ENCODE assay signal across 14 cellular contexts in the genomic region with DNA sequence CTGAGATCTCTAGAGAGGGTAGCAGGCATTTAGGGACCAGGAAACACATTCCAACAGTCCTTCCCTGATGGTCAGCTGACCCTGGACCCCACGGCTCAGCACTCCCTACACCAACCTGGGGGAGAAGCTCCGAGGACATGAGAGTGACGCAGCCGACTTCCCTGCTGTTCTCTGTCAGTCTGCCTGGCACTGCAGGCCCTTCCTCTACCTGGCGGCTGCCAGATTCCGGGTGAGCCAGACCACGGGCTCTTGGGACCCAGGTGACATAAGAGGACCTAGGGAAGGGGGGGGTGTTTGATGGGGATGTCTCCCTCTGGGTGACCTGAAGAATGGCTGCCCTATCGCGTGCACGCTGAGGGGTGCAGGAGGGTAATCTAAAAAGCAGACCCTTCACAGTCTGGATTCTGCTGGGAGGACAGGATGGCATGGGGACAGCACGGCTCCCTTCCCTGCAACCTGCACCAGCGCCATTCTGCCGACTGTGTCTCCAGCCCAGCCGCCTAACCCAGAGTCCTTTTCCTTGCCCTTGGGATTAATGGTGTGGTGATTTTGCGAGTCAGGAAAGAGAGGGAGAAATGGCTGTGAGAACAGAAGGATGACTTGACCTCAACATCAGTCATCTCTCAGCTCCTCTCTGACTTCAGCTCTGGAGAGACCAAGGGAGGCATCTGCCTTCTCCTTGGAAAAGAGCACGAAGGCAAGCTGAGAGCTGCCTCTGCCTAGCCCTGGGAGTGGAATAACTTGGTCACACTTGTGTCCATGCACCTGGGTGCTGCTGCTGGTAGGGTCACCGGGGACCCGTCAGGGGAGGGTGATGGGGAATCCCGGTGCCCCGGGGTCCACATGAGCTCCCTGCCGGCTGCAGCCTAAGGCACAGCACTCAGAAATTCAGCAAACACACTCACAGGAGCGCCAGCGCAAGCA.
DNase-seq lines count a peak whose midpoint lies in the region; ATAC-seq and TF ChIP-seq lines count a peak whose summit lies in the region.
"Had no signal": no experiment of that assay in that cellular context is flagged by ENCODE, and none has a peak within 500 bp of the region (broad histone marks: within the 10 kb centered on the region; RNA-seq: fewer than 3 reads in every experiment).

No MANE protein-coding gene starts in this region.

- DNase-seq in Right ventricle myocardium superior (peak; percentile 25), left ventricle myocardium superior (no peak), epithelial cell of proximal tubule (ENCODE audit: low read depth) (no peak), tibial artery (no peak), globus pallidus (ENCODE audit: low spot score) (no peak)
- no peak for DNase-seq in stimulated activated naive CD8-positive, alpha-beta T cell treated with anti-CD3 and anti-CD28 coated beads, Interleukin-15, amount 100 ng/mL, for 72 hours
- DNase-seq in naive thymus-derived CD8-positive, alpha-beta T cell, result no peak
- DNase-seq: CD4-positive, alpha-beta T cell; T-helper 2 cell; trophoblast cell had no signal

- TF ChIP-seq CTCF in epithelial cell of proximal tubule (conservative IDR thresholded peaks at IDR 0.05; ENCODE audit: low read depth, low read length), result no peak
- TF ChIP-seq CTCF in neural cell (IDR thresholded peaks at IDR 0.05; ENCODE audit: poor library complexity, severe bottlenecking), result no peak
- TF ChIP-seq CTCF in tibial artery (IDR thresholded peaks at IDR 0.05), result no peak

- H3K27ac Mint-ChIP-seq in stimulated activated naive CD8-positive, alpha-beta T cell treated with anti-CD3 and anti-CD28 coated beads, Interleukin-15, amount 100 ng/mL, for 72 hours, result peak overlapping the region in 1 of 2 donors; percentile 86
- H3K27ac Mint-ChIP-seq in naive thymus-derived CD8-positive, alpha-beta T cell, result no peak overlapping the region
- H3K27ac Mint-ChIP-seq: activated naive CD4-positive, alpha-beta T cell treated with anti-CD3 and anti-CD28 coated beads, Interleukin-2, amount 50 U/mL, for 24 hours; CD4-positive, alpha-beta T cell had no signal

- no peaks in the 10 kb centered on the region for H3K27me3 Mint-ChIP-seq in stimulated activated naive CD8-positive, alpha-beta T cell treated with anti-CD3 and anti-CD28 coated beads, Interleukin-15, amount 100 ng/mL, for 72 hours
- no peaks in the 10 kb centered on the region for H3K27me3 Mint-ChIP-seq in naive thymus-derived CD8-positive, alpha-beta T cell
- H3K27me3 Mint-ChIP-seq: activated naive CD4-positive, alpha-beta T cell treated with anti-CD3 and anti-CD28 coated beads, Interleukin-2, amount 50 U/mL, for 24 hours; CD4-positive, alpha-beta T cell had no signal

- H3K9me3 ChIP-seq in neural cell (ENCODE audit: low read length) (no peaks in the 10 kb centered on the region), tibial artery (no peaks in the 10 kb centered on the region)
- H3K9me3 ChIP-seq: breast epithelium had no signal

- no peaks in the 10 kb centered on the region for H3K36me3 ChIP-seq in neural cell (ENCODE audit: insufficient read depth, low read length)
- no peaks in the 10 kb centered on the region for H3K36me3 ChIP-seq in tibial artery
- H3K36me3 ChIP-seq: breast epithelium had no signal

- H3K79me2 ChIP-seq in neural cell (replicated peaks; ENCODE audit: insufficient read depth, low read length), result no peaks in the 10 kb centered on the region

- H3K4me3 Mint-ChIP-seq in stimulated activated naive CD8-positive, alpha-beta T cell treated with anti-CD3 and anti-CD28 coated beads, Interleukin-15, amount 100 ng/mL, for 72 hours, result no peak overlapping the region
- H3K4me3 Mint-ChIP-seq in naive thymus-derived CD8-positive, alpha-beta T cell, result no peak overlapping the region
- H3K4me3 Mint-ChIP-seq: activated naive CD4-positive, alpha-beta T cell treated with anti-CD3 and anti-CD28 coated beads, Interleukin-2, amount 50 U/mL, for 24 hours; CD4-positive, alpha-beta T cell had no signal

- H3K27me3 ChIP-seq in neural cell (ENCODE audit: insufficient read depth, low read depth, low read length), result no peaks in the 10 kb centered on the region
- no peaks in the 10 kb centered on the region for H3K27me3 ChIP-seq in tibial artery
- H3K27me3 ChIP-seq: breast epithelium had no signal

- peak overlapping the region; percentile 20 for H3K4me3 ChIP-seq in epithelial cell of proximal tubule (ENCODE audit: low read depth, low read length)
- peak overlapping the region; percentile 6 for H3K4me3 ChIP-seq in neural cell (ENCODE audit: low read length)
- no peak overlapping the region for H3K4me3 ChIP-seq in tibial artery

- H3K4me1 ChIP-seq in tibial artery, result peaks cover 0 to 50% (median 41%) of the 10 kb centered on the region in 4 donors
- H3K4me1 ChIP-seq: breast epithelium had no signal

- no peak for ATAC-seq in Right ventricle myocardium superior (ENCODE audit: poor library complexity)
- ATAC-seq in left ventricle myocardium superior, result no peak
- ATAC-seq in stimulated activated naive CD8-positive, alpha-beta T cell treated with anti-CD3 and anti-CD28 coated beads, Interleukin-15, amount 100 ng/mL, for 72 hours, result no peak
- ATAC-seq in naive thymus-derived CD8-positive, alpha-beta T cell, result no peak
- ATAC-seq: activated CD4-positive, CD25-positive, alpha-beta regulatory T cell treated with anti-CD3 and anti-CD28 coated beads, Interleukin-2, amount 50 U/mL, for 24 hours had no signal

- no peaks in the 10 kb centered on the region for H4K20me1 ChIP-seq in neural cell (ENCODE audit: insufficient read depth)

- H3K9me3 Mint-ChIP-seq in stimulated activated naive CD8-positive, alpha-beta T cell treated with anti-CD3 and anti-CD28 coated beads, Interleukin-15, amount 100 ng/mL, for 72 hours, result no peaks in the 10 kb centered on the region
- peaks cover 0 to under 1% (median 0%) of the 10 kb centered on the region in 9 donors for H3K9me3 Mint-ChIP-seq in naive thymus-derived CD8-positive, alpha-beta T cell
- H3K9me3 Mint-ChIP-seq: activated naive CD4-positive, alpha-beta T cell treated with anti-CD3 and anti-CD28 coated beads, Interleukin-2, amount 50 U/mL, for 24 hours; CD4-positive, alpha-beta T cell had no signal

- H3K4me1 Mint-ChIP-seq in stimulated activated naive CD8-positive, alpha-beta T cell treated with anti-CD3 and anti-CD28 coated beads, Interleukin-15, amount 100 ng/mL, for 72 hours, result no peaks in the 10 kb centered on the region
- no peaks in the 10 kb centered on the region for H3K4me1 Mint-ChIP-seq in naive thymus-derived CD8-positive, alpha-beta T cell
- H3K4me1 Mint-ChIP-seq: activated naive CD4-positive, alpha-beta T cell treated with anti-CD3 and anti-CD28 coated beads, Interleukin-2, amount 50 U/mL, for 24 hours had no signal

- H3K9me2 ChIP-seq in neural cell (ENCODE audit: insufficient read depth, low read length), result no peaks in the 10 kb centered on the region

- TF ChIP-seq EP300 in neural cell (conservative IDR thresholded peaks at IDR 0.05; ENCODE audit: poor library complexity, severe bottlenecking), result no peak

- intact Hi-C loops in Right ventricle myocardium superior (cut with DNase I), result no loop called here
- intact Hi-C loops in left ventricle myocardium superior (cut with micrococcal nuclease), result no loop called here
- intact Hi-C loops in tibial artery (cut with DNase I; ENCODE audit: low total_unique reads), result no loop called here

- H3K27ac ChIP-seq in neural cell (ENCODE audit: low read length), result peak overlapping the region; percentile 15
- H3K27ac ChIP-seq in tibial artery, result peak overlapping the region; percentile 61 to 80

- POLR2A ChIA-PET in naive thymus-derived CD8-positive, alpha-beta T cell (lab: Charles Lee), result no interaction called here

- H3K36me3 Mint-ChIP-seq in naive thymus-derived CD8-positive, alpha-beta T cell, result no peaks in the 10 kb centered on the region
- H3K36me3 Mint-ChIP-seq: activated naive CD4-positive, alpha-beta T cell treated with anti-CD3 and anti-CD28 coated beads, Interleukin-2, amount 50 U/mL, for 24 hours had no signal

- peak overlapping the region; percentile 3 for H3K9ac ChIP-seq in neural cell (ENCODE audit: low read length)

- TF ChIP-seq RAD21 in neural cell (conservative IDR thresholded peaks at IDR 0.05), result no peak

- no peak overlapping the region for H3K4me2 ChIP-seq in neural cell (ENCODE audit: low read length)

- H3F3A ChIP-seq in neural cell (ENCODE audit: insufficient read depth, low read length, poor library complexity, severe bottlenecking), result no peaks in the 10 kb centered on the region

- H2AFZ ChIP-seq in neural cell (ENCODE audit: low read depth, low read length), result no peak overlapping the region

TF ChIP-seq in neural cell, 6 proteins besides CTCF, POLR2A, EP300 and RAD21:
- TF ChIP-seq EZH2 (IDR thresholded peaks at IDR 0.05; ENCODE audit: borderline replicate concordance, insufficient read depth, low read length, poor library complexity, severe bottlenecking), result no peak
- TF ChIP-seq, protein P1, sequence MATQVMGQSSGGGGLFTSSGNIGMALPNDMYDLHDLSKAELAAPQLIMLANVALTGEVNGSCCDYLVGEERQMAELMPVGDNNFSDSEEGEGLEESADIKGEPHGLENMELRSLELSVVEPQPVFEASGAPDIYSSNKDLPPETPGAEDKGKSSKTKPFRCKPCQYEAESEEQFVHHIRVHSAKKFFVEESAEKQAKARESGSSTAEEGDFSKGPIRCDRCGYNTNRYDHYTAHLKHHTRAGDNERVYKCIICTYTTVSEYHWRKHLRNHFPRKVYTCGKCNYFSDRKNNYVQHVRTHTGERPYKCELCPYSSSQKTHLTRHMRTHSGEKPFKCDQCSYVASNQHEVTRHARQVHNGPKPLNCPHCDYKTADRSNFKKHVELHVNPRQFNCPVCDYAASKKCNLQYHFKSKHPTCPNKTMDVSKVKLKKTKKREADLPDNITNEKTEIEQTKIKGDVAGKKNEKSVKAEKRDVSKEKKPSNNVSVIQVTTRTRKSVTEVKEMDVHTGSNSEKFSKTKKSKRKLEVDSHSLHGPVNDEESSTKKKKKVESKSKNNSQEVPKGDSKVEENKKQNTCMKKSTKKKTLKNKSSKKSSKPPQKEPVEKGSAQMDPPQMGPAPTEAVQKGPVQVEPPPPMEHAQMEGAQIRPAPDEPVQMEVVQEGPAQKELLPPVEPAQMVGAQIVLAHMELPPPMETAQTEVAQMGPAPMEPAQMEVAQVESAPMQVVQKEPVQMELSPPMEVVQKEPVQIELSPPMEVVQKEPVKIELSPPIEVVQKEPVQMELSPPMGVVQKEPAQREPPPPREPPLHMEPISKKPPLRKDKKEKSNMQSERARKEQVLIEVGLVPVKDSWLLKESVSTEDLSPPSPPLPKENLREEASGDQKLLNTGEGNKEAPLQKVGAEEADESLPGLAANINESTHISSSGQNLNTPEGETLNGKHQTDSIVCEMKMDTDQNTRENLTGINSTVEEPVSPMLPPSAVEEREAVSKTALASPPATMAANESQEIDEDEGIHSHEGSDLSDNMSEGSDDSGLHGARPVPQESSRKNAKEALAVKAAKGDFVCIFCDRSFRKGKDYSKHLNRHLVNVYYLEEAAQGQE (IDR thresholded peaks at IDR 0.05; ENCODE audit: borderline replicate concordance), result no peak
- no peak for TF ChIP-seq POLR2AphosphoS5 (IDR thresholded peaks at IDR 0.05)
- no peak for TF ChIP-seq SMC3 (conservative IDR thresholded peaks at IDR 0.05; ENCODE audit: poor library complexity)
- TF ChIP-seq MXI1 (conservative IDR thresholded peaks at IDR 0.05; ENCODE audit: poor library complexity, severe bottlenecking), result no peak
- no peak for TF ChIP-seq TAF1 (IDR thresholded peaks at IDR 0.05; ENCODE audit: low read depth)
TF ChIP-seq in neural cell: peak in this region for 0.

Comparison
In these comparisons a context has a peak if more than half of its experiments do, and no peak if none do; other contexts are left out.
1. H3K4me3 ChIP-seq: peak in epithelial cell of proximal tubule (single experiment) and neural cell (single experiment); none in tibial artery (0 of 2).